ENCODE assay signal across 17 cellular contexts in the genomic region with DNA sequence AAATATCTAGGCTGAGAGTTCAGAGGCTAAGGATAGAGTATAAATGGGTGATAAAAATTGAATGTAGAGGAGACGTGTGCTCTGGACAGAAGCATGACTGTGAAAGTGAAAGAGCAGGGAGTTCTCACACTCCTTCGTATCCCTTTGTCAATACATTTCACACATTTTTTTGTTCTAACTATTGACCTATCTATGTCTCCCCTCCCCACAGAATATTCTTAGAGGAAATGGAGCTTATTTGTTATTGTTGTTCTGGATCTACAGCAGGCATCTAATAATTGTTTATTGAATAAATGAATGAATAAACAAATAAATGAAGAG. TPM values are rescaled to one million over a fixed set of nuclear protein-coding genes. Genes with fewer than 3 reads are reported as not detected.
DNase-seq lines count a peak whose midpoint lies in the region; ATAC-seq and TF ChIP-seq lines count a peak whose summit lies in the region.
"Had no signal": no experiment of that assay in that cellular context is flagged by ENCODE, and none has a peak within 500 bp of the region (broad histone marks: within the 10 kb centered on the region; RNA-seq: fewer than 3 reads in every experiment).

No MANE protein-coding gene starts in this region.

- peaks cover 27% of the 10 kb centered on the region for H3K27me3 Mint-ChIP-seq in activated CD8-positive, alpha-beta memory T cell treated with anti-CD3 and anti-CD28 coated beads, Interleukin-2, amount 10 ng/mL, durations not matched to agents 7 days and 5 days
- no peaks in the 10 kb centered on the region for H3K27me3 Mint-ChIP-seq in type B pancreatic cell
- peaks cover 16% of the 10 kb centered on the region for H3K27me3 Mint-ChIP-seq in T-helper 2 cell treated with Interferon-gamma antibody and Interleukin-4, amounts not matched to agents 5 μg/mL and 100 μg/mL, for 36 hours (ENCODE audit: low read depth)

- H3K4me1 Mint-ChIP-seq in activated CD8-positive, alpha-beta memory T cell treated with anti-CD3 and anti-CD28 coated beads, Interleukin-2, amount 10 ng/mL, durations not matched to agents 7 days and 5 days: peaks cover 15% of the 10 kb centered on the region
- peaks cover 4% of the 10 kb centered on the region for H3K4me1 Mint-ChIP-seq in type B pancreatic cell (ENCODE audit: unreplicated experiment)
- H3K4me1 Mint-ChIP-seq in T-helper 2 cell treated with Interferon-gamma antibody and Interleukin-4, amounts not matched to agents 5 μg/mL and 100 μg/mL, for 36 hours (ENCODE audit: low read depth): no peaks in the 10 kb centered on the region

- CTCF ChIA-PET in activated CD8-positive, alpha-beta memory T cell treated with anti-CD3 and anti-CD28 coated beads, Interleukin-2, amount 10 ng/mL, durations not matched to agents 7 days and 5 days (lab: Charles Lee): interaction anchor here (1.2 to 3.2 kb wide), 2 partner anchors 15 to 17 kb away, joined by 4 to 8 read pairs; no protein-coding TSS in a partner anchor

- in situ Hi-C loops in G401 (cut with HindIII; ENCODE audit: low sequenced_read_pairs): no loop called here

- H3K9me3 Mint-ChIP-seq in activated CD8-positive, alpha-beta memory T cell treated with anti-CD3 and anti-CD28 coated beads, Interleukin-2, amount 10 ng/mL, durations not matched to agents 7 days and 5 days (ENCODE audit: low read depth): no peaks in the 10 kb centered on the region
- H3K9me3 Mint-ChIP-seq in type B pancreatic cell: peaks cover 9% of the 10 kb centered on the region
- no peaks in the 10 kb centered on the region for H3K9me3 Mint-ChIP-seq in T-helper 2 cell treated with Interferon-gamma antibody and Interleukin-4, amounts not matched to agents 5 μg/mL and 100 μg/mL, for 36 hours
- H3K9me3 Mint-ChIP-seq: CD8-positive, alpha-beta memory T cell had no signal

- peak overlapping the region; percentile 32 for H3K4me3 ChIP-seq in adipocyte (ENCODE audit: low read length)
- H3K4me3 ChIP-seq: heart right ventricle, MG63 had no signal

- peaks cover 3% of the 10 kb centered on the region for H3K36me3 Mint-ChIP-seq in activated CD8-positive, alpha-beta memory T cell treated with anti-CD3 and anti-CD28 coated beads, Interleukin-2, amount 10 ng/mL, durations not matched to agents 7 days and 5 days
- peaks cover 5% of the 10 kb centered on the region for H3K36me3 Mint-ChIP-seq in type B pancreatic cell
- no peaks in the 10 kb centered on the region for H3K36me3 Mint-ChIP-seq in T-helper 2 cell treated with Interferon-gamma antibody and Interleukin-4, amounts not matched to agents 5 μg/mL and 100 μg/mL, for 36 hours (ENCODE audit: low read depth)

- no peaks in the 10 kb centered on the region for H3K27me3 ChIP-seq in adipocyte (replicated peaks; ENCODE audit: control insufficient read depth, insufficient read depth, low read length)
- H3K27me3 ChIP-seq: MG63 had no signal

- peaks cover 12% of the 10 kb centered on the region for H3K9me3 ChIP-seq in adipocyte (ENCODE audit: control insufficient read depth, low read length)

- H3K4me3 Mint-ChIP-seq in activated CD8-positive, alpha-beta memory T cell treated with anti-CD3 and anti-CD28 coated beads, Interleukin-2, amount 10 ng/mL, durations not matched to agents 7 days and 5 days: peak overlapping the region; percentile 47
- no peak overlapping the region for H3K4me3 Mint-ChIP-seq in type B pancreatic cell
- H3K4me3 Mint-ChIP-seq in T-helper 2 cell treated with Interferon-gamma antibody and Interleukin-4, amounts not matched to agents 5 μg/mL and 100 μg/mL, for 36 hours: no peak overlapping the region

- H3K4me1 ChIP-seq in adipocyte (ENCODE audit: control insufficient read depth, insufficient read depth, low read length): no peaks in the 10 kb centered on the region
- H3K4me1 ChIP-seq: heart right ventricle, parathyroid adenoma had no signal

- H3K27ac Mint-ChIP-seq in activated CD8-positive, alpha-beta memory T cell treated with anti-CD3 and anti-CD28 coated beads, Interleukin-2, amount 10 ng/mL, durations not matched to agents 7 days and 5 days: no peak overlapping the region
- H3K27ac Mint-ChIP-seq in type B pancreatic cell: peak overlapping the region; percentile 46
- no peak overlapping the region for H3K27ac Mint-ChIP-seq in T-helper 2 cell treated with Interferon-gamma antibody and Interleukin-4, amounts not matched to agents 5 μg/mL and 100 μg/mL, for 36 hours
- H3K27ac Mint-ChIP-seq: activated naive CD4-positive, alpha-beta T cell treated with anti-CD3 and anti-CD28 coated beads, Interleukin-2, amount 50 U/mL, for 72 hours; CD8-positive, alpha-beta memory T cell had no signal

- no peaks in the 10 kb centered on the region for H3K36me3 ChIP-seq in adipocyte (ENCODE audit: control insufficient read depth, insufficient read depth, low read length, severe bottlenecking)
- H3K36me3 ChIP-seq: heart right ventricle, MG63 had no signal

- H3K9ac ChIP-seq in adipocyte (ENCODE audit: low read length): no peak overlapping the region
- H3K9ac ChIP-seq: parathyroid adenoma had no signal

- DNase-seq in activated CD8-positive, alpha-beta memory T cell treated with anti-CD3 and anti-CD28 coated beads, Interleukin-2, amount 10 ng/mL, durations not matched to agents 7 days and 5 days: no peak
- DNase-seq in activated CD8-positive, alpha-beta memory T cell treated with anti-CD3 and anti-CD28 coated beads, Interleukin-2, amount 50 U/mL, for 4 hours: no peak
- DNase-seq in adipocyte (ENCODE audit: low read depth): no peak
- DNase-seq in iris pigment epithelial cell (ENCODE audit: low read depth): peak; percentile 57
- DNase-seq in type B pancreatic cell (ENCODE audit: extremely low spot score, unreplicated experiment): no peak
- DNase-seq in G401 (ENCODE audit: low spot score): no peak
- DNase-seq in T-helper 2 cell treated with Interferon-gamma antibody and Interleukin-4, amounts not matched to agents 5 μg/mL and 100 μg/mL, for 36 hours (ENCODE audit: low spot score): no peak
- DNase-seq: activated T-cell treated with anti-CD3 and anti-CD28 coated beads for 4 hours; CD8-positive, alpha-beta memory T cell; heart right ventricle; NCI-H2081 treated with DMSO at 0.1 percent for 48 hours; NCI-H748 treated with DMSO at 0.1 percent for 48 hours had no signal

- no peak for TF ChIP-seq CTCF in type B pancreatic cell (conservative IDR thresholded peaks at IDR 0.05)

- ATAC-seq in activated CD8-positive, alpha-beta memory T cell treated with anti-CD3 and anti-CD28 coated beads, Interleukin-2, amount 10 ng/mL, durations not matched to agents 7 days and 5 days: peak; percentile 36
- no peak for ATAC-seq in HG02763 (IDR thresholded peaks at IDR 0.05; ENCODE audit: unreplicated experiment)
- ATAC-seq: activated naive CD4-positive, alpha-beta T cell treated with anti-CD3 and anti-CD28 coated beads, Interleukin-2, amount 50 U/mL, for 72 hours; Right ventricle myocardium inferior had no signal

RNA-seq across cellular contexts. Expression of a gene that starts 57.6 kb away (rescaled TPM):
- under 1 TPM; 0.54 to 0.93 TPM for total RNA-seq in activated CD8-positive, alpha-beta memory T cell treated with anti-CD3 and anti-CD28 coated beads, Interleukin-2, amount 10 ng/mL, durations not matched to agents 7 days and 5 days
- total RNA-seq in type B pancreatic cell (ENCODE audit: low replicate concordance): 6.2 and 8.6 TPM in 2 replicates
- total RNA-seq in G401 (2014; rRNA removed; shearing (Covaris generic)): not detected in 2 replicates
- total RNA-seq: activated naive CD4-positive, alpha-beta T cell treated with anti-CD3 and anti-CD28 coated beads, Interleukin-2, amount 50 U/mL, for 72 hours; CD8-positive, alpha-beta memory T cell had no signal
